In the genomic region with DNA sequence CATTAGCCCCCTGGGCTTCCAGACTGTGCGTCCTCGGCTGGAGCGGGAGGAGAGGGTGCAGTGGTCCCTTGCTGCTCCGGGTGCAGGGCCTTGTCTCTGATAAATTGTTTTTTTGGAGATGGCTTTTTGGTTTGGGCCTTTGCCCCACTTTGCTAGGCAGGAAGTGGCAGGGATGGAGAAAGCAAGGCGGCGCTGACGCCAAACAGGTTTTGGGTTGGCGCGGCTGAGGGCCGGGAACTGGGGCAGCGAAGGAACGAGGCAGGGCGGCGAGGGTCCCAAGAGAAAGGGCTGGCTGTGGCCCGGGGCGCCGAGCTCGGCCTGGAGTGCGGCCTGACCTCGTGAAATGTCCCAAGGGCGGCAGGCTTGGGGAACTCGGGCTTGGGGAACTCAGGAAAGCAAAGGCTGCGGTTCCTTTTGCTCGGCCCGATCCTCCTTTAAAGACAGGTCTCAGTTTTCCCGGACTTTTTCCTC, we compare ENCODE assay signal across 18 cellular contexts. TPM values are rescaled to one million over a fixed set of nuclear protein-coding genes. Genes with fewer than 3 reads are reported as not detected.
DNase-seq lines count a peak whose midpoint lies in the region; ATAC-seq and TF ChIP-seq lines count a peak whose summit lies in the region.
"Had no signal": no experiment of that assay in that cellular context is flagged by ENCODE, and none has a peak within 500 bp of the region (broad histone marks: within the 10 kb centered on the region; RNA-seq: fewer than 3 reads in every experiment).

No MANE protein-coding gene starts in this region.

- no peak overlapping the region for H3K4me3 ChIP-seq in CD4-positive, alpha-beta memory T cell (ENCODE audit: low read length in 2 of 2)
- H3K4me3 ChIP-seq in H7 (ENCODE audit: insufficient read depth, low read depth, low read length), result no peak overlapping the region
- no peak overlapping the region for H3K4me3 ChIP-seq in gastrocnemius medialis
- H3K4me3 ChIP-seq: BLaER1, lower lobe of right lung, Peyer's patch had no signal

- H3K27ac Mint-ChIP-seq in CD4-positive, alpha-beta memory T cell, result no peak overlapping the region
- H3K27ac Mint-ChIP-seq in brain, result peak overlapping the region; percentile 59 to 99 (median 89)
- no peak overlapping the region for H3K27ac Mint-ChIP-seq in natural killer cell

- ATAC-seq in natural killer cell (no peak), GM18517 (IDR thresholded peaks at IDR 0.05; ENCODE audit: unreplicated experiment) (no peak), gastrocnemius medialis (no peak)
- ATAC-seq: lower lobe of right lung, right cardiac atrium had no signal

- peaks cover 13 to 42% (median 28%) of the 10 kb centered on the region in 4 donors for H3K4me1 Mint-ChIP-seq in CD4-positive, alpha-beta memory T cell
- H3K4me1 Mint-ChIP-seq in brain, result peaks cover 23% of the 10 kb centered on the region
- H3K4me1 Mint-ChIP-seq in natural killer cell, result peaks cover 20 to 26% of the 10 kb centered on the region in 2 donors

- peak overlapping the region in 6 of 8 donors; percentile 35 to 73 (median 55) for H3K4me3 Mint-ChIP-seq in CD4-positive, alpha-beta memory T cell
- H3K4me3 Mint-ChIP-seq in brain (peak overlapping the region; percentile 75 to 96 (median 87)), natural killer cell (peak overlapping the region; percentile 60)

- H3K9me3 Mint-ChIP-seq in CD4-positive, alpha-beta memory T cell, result peaks cover 0 to 3% (median 0%) of the 10 kb centered on the region in 8 donors
- H3K9me3 Mint-ChIP-seq in brain (peaks cover 0 to 11% (median 0%) of the 10 kb centered on the region in 5 experiments), natural killer cell (no peaks in the 10 kb centered on the region)
- H3K9me3 Mint-ChIP-seq: activated naive CD4-positive, alpha-beta T cell treated with anti-CD3 and anti-CD28 coated beads for 36 hours had no signal

- peaks cover 0 to 2% of the 10 kb centered on the region in 2 donors for H3K36me3 Mint-ChIP-seq in CD4-positive, alpha-beta memory T cell
- H3K36me3 Mint-ChIP-seq in brain, result no peaks in the 10 kb centered on the region
- no peaks in the 10 kb centered on the region for H3K36me3 Mint-ChIP-seq in natural killer cell

- no peak for TF ChIP-seq POLR2A in gastrocnemius medialis (IDR thresholded peaks at IDR 0.05)

- H3K27me3 Mint-ChIP-seq in CD4-positive, alpha-beta memory T cell, result peaks cover 44 to 45% of the 10 kb centered on the region in 2 donors
- H3K27me3 Mint-ChIP-seq in brain (peaks cover 85% of the 10 kb centered on the region), natural killer cell (ENCODE audit: low read depth in 2 of 2) (peaks cover 51 to 60% of the 10 kb centered on the region in 2 donors)

- no peak for DNase-seq in CD4-positive, alpha-beta memory T cell
- DNase-seq in H7 (peak; percentile 78), natural killer cell (no peak), gastrocnemius medialis (no peak), AML-193 (lab: John Stamatoyannopoulos, UW) (no peak)
- DNase-seq in stimulated activated CD4-positive, alpha-beta T cell treated with anti-CD3 and anti-CD28 coated beads, Interleukin-4, amount 100 ng/mL, for 4 hours, result no peak
- DNase-seq: activated naive CD4-positive, alpha-beta T cell treated with anti-CD3 and anti-CD28 coated beads for 36 hours; caudate nucleus; lower lobe of right lung; NCI-H2029; NCI-H526; Peyer's patch; right cardiac atrium had no signal

- no peaks in the 10 kb centered on the region for H3K9me3 ChIP-seq in CD4-positive, alpha-beta memory T cell (ENCODE audit: control insufficient read depth in 1 of 2, low read length in 2 of 2)
- no peaks in the 10 kb centered on the region for H3K9me3 ChIP-seq in gastrocnemius medialis
- H3K9me3 ChIP-seq: lower lobe of right lung, Peyer's patch had no signal

- CTCF ChIA-PET in CD4-positive, alpha-beta memory T cell (lab: Charles Lee; ENCODE audit: partially characterized antibody), result no interaction called here

- H3K27ac ChIP-seq in CD4-positive, alpha-beta memory T cell (ENCODE audit: low read depth, low read length), result no peak overlapping the region
- H3K27ac ChIP-seq in gastrocnemius medialis, result no peak overlapping the region
- H3K27ac ChIP-seq: BLaER1, lower lobe of right lung, Peyer's patch had no signal

- in situ Hi-C loops in gastrocnemius medialis (cut with MboI; ENCODE audit: low sequenced_read_pairs in 4 of 4), result no loop called here

- intact Hi-C loops in CD4-positive, alpha-beta memory T cell (cut with micrococcal nuclease), result no loop called here
- intact Hi-C loops in natural killer cell (cut with micrococcal nuclease) (no loop called here), gastrocnemius medialis (cut with DNase I; ENCODE audit: low total_unique reads) (no loop called here)

- H3K36me3 ChIP-seq in CD4-positive, alpha-beta memory T cell (ENCODE audit: insufficient read depth, low read length), result no peaks in the 10 kb centered on the region
- no peaks in the 10 kb centered on the region for H3K36me3 ChIP-seq in H7 (replicated peaks; ENCODE audit: control insufficient read depth, insufficient read depth, low read length)
- no peaks in the 10 kb centered on the region for H3K36me3 ChIP-seq in gastrocnemius medialis
- H3K36me3 ChIP-seq: BLaER1, lower lobe of right lung, Peyer's patch had no signal

- H3K4me1 ChIP-seq in CD4-positive, alpha-beta memory T cell (ENCODE audit: insufficient read depth, low read length), result peaks cover 35% of the 10 kb centered on the region
- H3K4me1 ChIP-seq in gastrocnemius medialis, result peaks cover 10 to 18% of the 10 kb centered on the region in 2 donors

- TF ChIP-seq CTCF in brain (conservative IDR thresholded peaks at IDR 0.05) (no peak), natural killer cell (IDR thresholded peaks at IDR 0.05) (no peak), gastrocnemius medialis (IDR thresholded peaks at IDR 0.05 in 4 of 5, conservative IDR thresholded peaks at IDR 0.05 in 1 of 5) (no peak)

- POLR2A ChIA-PET in CD4-positive, alpha-beta memory T cell (lab: Charles Lee; ENCODE audit: partially characterized antibody), result no interaction called here

- peaks cover 56% of the 10 kb centered on the region for H3K27me3 ChIP-seq in CD4-positive, alpha-beta memory T cell (ENCODE audit: insufficient read depth, low read length)
- peaks cover 97% of the 10 kb centered on the region for H3K27me3 ChIP-seq in H7 (ENCODE audit: control insufficient read depth, insufficient read depth, low read length)
- peaks cover 87 to 96% (median 96%) of the 10 kb centered on the region in 3 donors for H3K27me3 ChIP-seq in gastrocnemius medialis

RNA-seq across cellular contexts. Expression of a gene that starts 4.1 kb away (rescaled TPM):
- total RNA-seq in CD4-positive, alpha-beta memory T cell, result not detected
- not detected for polyA plus RNA-seq in CD4-positive, alpha-beta memory T cell
- total RNA-seq in H7 (2014; rRNA removed; shearing (Covaris generic)), result 0.33 and 0.87 TPM in 2 replicates
- polyA plus RNA-seq in brain (ENCODE audit: insufficient read depth, low read depth, low replicate concordance), result 283 TPM
- total RNA-seq in natural killer cell (not detected), gastrocnemius medialis (not detected)
- total RNA-seq: activated naive CD4-positive, alpha-beta T cell treated with anti-CD3 and anti-CD28 coated beads for 36 hours; HT1080; lower lobe of right lung; Peyer's patch; subcutaneous adipose tissue had no signal

Comparison
In these comparisons a context has a peak if more than half of its experiments do, and no peak if none do; other contexts are left out.
1. H3K27ac Mint-ChIP-seq: peak in brain (5 of 5); none in CD4-positive, alpha-beta memory T cell (0 of 7) and natural killer cell (0 of 2).
2. Peak in every context shown above with its lines, with median percentiles within 50 percentile points of each other: H3K4me3 Mint-ChIP-seq.